In genomic region chr7:100394077-100394476, GRCh38 we compare ENCODE assay signal across 18 cellular contexts. TPM values are rescaled to one million over a fixed set of nuclear protein-coding genes. Genes with fewer than 3 reads are reported as not detected.
"Had no signal": no experiment of that assay in that cellular context is flagged by ENCODE, and none has a peak within 500 bp of the region (broad histone marks: within the 10 kb centered on the region; RNA-seq: fewer than 3 reads in every experiment).

No MANE protein-coding gene starts in this region.

- H3K4me3 ChIP-seq: ascending aorta, coronary artery, pancreas, upper lobe of right lung had no signal

- ATAC-seq: activated CD8-positive, alpha-beta T cell treated with anti-CD3 and anti-CD28 coated beads, Interleukin-2, amount 10 ng/mL, durations not matched to agents 7 days and 5 days; left lobe of liver; sciatic nerve; upper lobe of right lung had no signal

- H3K9me3 ChIP-seq: ascending aorta, pancreas, upper lobe of right lung had no signal

- H3K27ac ChIP-seq: ascending aorta, coronary artery, pancreas, upper lobe of right lung had no signal

- FAIRE-seq: endometrium, frontal cortex, pancreas, TTC549 had no signal

- H3K4me1 ChIP-seq: ascending aorta, pancreas, upper lobe of right lung had no signal

- H3K36me3 ChIP-seq: ascending aorta, pancreas, upper lobe of right lung had no signal

- DNase-seq: activated CD4-positive, alpha-beta T cell treated with anti-CD3 and anti-CD28 coated beads, Interleukin-2, amount 10 ng/mL, durations not matched to agents 7 days and 5 days; activated CD4-positive, CD25-positive, alpha-beta regulatory T cell; activated CD8-positive, alpha-beta T cell treated with anti-CD3 and anti-CD28 coated beads, Interleukin-2, amount 10 ng/mL, durations not matched to agents 7 days and 5 days; activated naive CD4-positive, alpha-beta T cell treated with anti-CD3 and anti-CD28 coated beads for 36 hours; activated T-cell treated with anti-CD3 and anti-CD28 coated beads, Interleukin-2, amount 50 U/mL, for 24 hours; hypothalamus; islet precursor cell; pancreas; stimulated activated CD4-positive, alpha-beta T cell treated with anti-CD3 and anti-CD28 coated beads, Interleukin-4, amount 100 ng/mL, for 4 hours; stimulated activated naive B cell treated with anti-CD40 and anti-IgM and Interleukin-4, amounts not matched to agents 10 μg/mL and 1 μg/mL and 100 μg/mL, for 72 hours; upper lobe of right lung had no signal

- H3K27me3 ChIP-seq: ascending aorta, pancreas, upper lobe of right lung had no signal

RNA-seq across cellular contexts. Expression of gene ZCWPW1, which starts 34.4 kb away (rescaled TPM):
- total RNA-seq: ascending aorta had no signal
